In the genomic region with DNA sequence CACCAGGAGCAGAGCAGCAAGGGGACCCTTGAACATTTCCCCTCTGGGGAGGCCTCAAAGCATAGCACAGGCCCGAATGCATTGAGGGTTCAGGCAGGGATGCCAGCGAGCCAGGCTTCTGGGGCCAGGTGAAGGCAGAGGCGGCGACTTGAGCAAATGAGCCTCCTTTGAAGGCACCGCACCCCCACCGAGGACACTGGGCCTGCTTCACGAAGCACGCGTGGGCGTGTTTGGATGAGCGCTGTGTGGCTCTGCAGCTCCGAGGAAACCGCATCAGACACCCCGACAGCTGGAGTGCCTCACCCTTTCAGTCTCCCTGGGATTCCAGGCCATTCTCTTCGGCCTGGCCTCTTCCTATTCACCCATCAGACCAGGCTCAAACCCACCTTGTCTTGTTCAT, we compare ENCODE assay signal across 16 cellular contexts.
"Had no signal": no experiment of that assay in that cellular context is flagged by ENCODE, and none has a peak within 500 bp of the region (broad histone marks: within the 10 kb centered on the region; RNA-seq: fewer than 3 reads in every experiment).

No MANE protein-coding gene starts in this region.

- DNase-seq: activated CD4-positive, alpha-beta memory T cell treated with anti-CD3 and anti-CD28 coated beads for 36 hours; activated CD4-positive, alpha-beta T cell treated with anti-CD3 and anti-CD28 coated beads for 36 hours; activated CD8-positive, alpha-beta memory T cell treated with anti-CD3 and anti-CD28 coated beads, Interleukin-2, amount 10 ng/mL, durations not matched to agents 7 days and 5 days; activated T-cell treated with anti-CD3 and anti-CD28 coated beads, Interleukin-2, amount 50 U/mL, for 24 hours; adrenal gland; cortex of kidney; effector CD8-positive, alpha-beta T cell; foreskin fibroblast; glutamatergic neuron; naive thymus-derived CD4-positive, alpha-beta T cell; SK-N-SH; stimulated activated CD4-positive, alpha-beta T cell treated with anti-CD3 and anti-CD28 coated beads, Interleukin-4, amount 100 ng/mL, for 4 hours; T-helper 1 cell; T1000 had no signal

- H3K4me2 ChIP-seq: SK-N-SH, smooth muscle cell had no signal

- H3K36me3 ChIP-seq: adrenal gland had no signal

- H3K9me2 ChIP-seq: SK-N-SH had no signal

- H3K4me1 ChIP-seq: adrenal gland had no signal

- H3K27me3 ChIP-seq: adrenal gland had no signal

- H3K4me3 ChIP-seq: adrenal gland, smooth muscle cell had no signal

- H3K9ac ChIP-seq: SK-N-SH had no signal

- H3K9me3 ChIP-seq: adrenal gland, SK-N-SH had no signal

- H3K27ac ChIP-seq: adrenal gland, VCaP had no signal
